ENCODE assay signal across 9 cellular contexts in genomic region chr3:190424478-190425439, GRCh38. TPM values are rescaled to one million over a fixed set of nuclear protein-coding genes. Genes with fewer than 3 reads are reported as not detected.
DNase-seq lines count a peak whose midpoint lies in the region; ATAC-seq and TF ChIP-seq lines count a peak whose summit lies in the region.
"Had no signal": no experiment of that assay in that cellular context is flagged by ENCODE, and none has a peak within 500 bp of the region (broad histone marks: within the 10 kb centered on the region; RNA-seq: fewer than 3 reads in every experiment).

No MANE protein-coding gene starts in this region.

- H3K4me3 ChIP-seq in Panc1 (ENCODE audit: low read depth in 2 of 2, low read length in 2 of 2), result peak overlapping the region; percentile 21 to 22

- H3K27me3 Mint-ChIP-seq in IgD-negative memory B cell (peaks cover 6% of the 10 kb centered on the region), glutamatergic neuron (ENCODE audit: unreplicated experiment) (no peaks in the 10 kb centered on the region)

- DNase-seq in GF-D8 (lab: John Stamatoyannopoulos, UW), result peak; percentile 46
- peak; percentile 93 for DNase-seq in Panc1 (ENCODE audit: low read depth, low spot score)
- DNase-seq in activated naive CD4-positive, alpha-beta T cell treated with anti-CD3 and anti-CD28 coated beads, Interleukin-2, amount 50 U/mL, for 72 hours (ENCODE audit: low spot score in 2 of 2), result peak in 1 of 2 donors; percentile 44
- DNase-seq in glutamatergic neuron, result peak; percentile 32
- DNase-seq in retina, result peak; percentile 61
- DNase-seq in NCI-H128 (lab: John Stamatoyannopoulos, UW; ENCODE audit: unreplicated experiment), result no peak

- peaks cover 4% of the 10 kb centered on the region; the same call in 1 of the 2 replicates for H3K4me1 ChIP-seq in Panc1 (ENCODE audit: control insufficient read depth, insufficient read depth, low read length)

- POLR2A ChIA-PET in Panc1 (lab: Charles Lee), result interaction anchor here (0.7 kb wide), 1 partner anchor 32 kb away, joined by 5 read pairs; no protein-coding TSS in a partner anchor

- H3K4me1 Mint-ChIP-seq in IgD-negative memory B cell (peaks cover 4 to 9% (median 7%) of the 10 kb centered on the region in 3 donors), glutamatergic neuron (ENCODE audit: low read depth, unreplicated experiment) (no peaks in the 10 kb centered on the region)
- H3K4me1 Mint-ChIP-seq: immature natural killer cell had no signal

- no peaks in the 10 kb centered on the region for H3K36me3 ChIP-seq in Panc1 (ENCODE audit: control insufficient read depth, insufficient read depth, low read length)

- H3K27ac Mint-ChIP-seq in IgD-negative memory B cell, result peak overlapping the region; percentile 51 to 95 (median 85)
- H3K27ac Mint-ChIP-seq in activated naive CD4-positive, alpha-beta T cell treated with anti-CD3 and anti-CD28 coated beads, Interleukin-2, amount 50 U/mL, for 72 hours, result peak overlapping the region; percentile 66 to 82
- no peak overlapping the region for H3K27ac Mint-ChIP-seq in glutamatergic neuron (ENCODE audit: unreplicated experiment)

- H3K27ac ChIP-seq in Panc1 (ENCODE audit: low read length), result no peak overlapping the region

- in situ Hi-C loops in Panc1 (cut with HindIII; ENCODE audit: low pct_unique_long_range_greater_than_20kb, low sequenced_read_pairs), result no loop called here

- H3K4me3 Mint-ChIP-seq in IgD-negative memory B cell, result peak overlapping the region in 3 of 4 donors; percentile 61 to 89 (median 89)
- H3K4me3 Mint-ChIP-seq in glutamatergic neuron (ENCODE audit: unreplicated experiment), result no peak overlapping the region
- H3K4me3 Mint-ChIP-seq: immature natural killer cell had no signal

- BruUV-seq in Panc1 (replicated peaks; lab: Mats Ljungman, UMichigan), result no TSS peak

- H3K27me3 ChIP-seq in Panc1 (ENCODE audit: control insufficient read depth, insufficient read depth, low read length), result no peaks in the 10 kb centered on the region

- H3K36me3 Mint-ChIP-seq in IgD-negative memory B cell (no peaks in the 10 kb centered on the region), glutamatergic neuron (ENCODE audit: unreplicated experiment) (no peaks in the 10 kb centered on the region)
- H3K36me3 Mint-ChIP-seq in activated naive CD4-positive, alpha-beta T cell treated with anti-CD3 and anti-CD28 coated beads, Interleukin-2, amount 50 U/mL, for 72 hours, result no peaks in the 10 kb centered on the region
- H3K36me3 Mint-ChIP-seq: immature natural killer cell had no signal

- no peaks in the 10 kb centered on the region for H3K9me3 ChIP-seq in Panc1 (ENCODE audit: control insufficient read depth, insufficient read depth, low read depth, low read length)

- TF ChIP-seq CTCF in Panc1 (IDR thresholded peaks at IDR 0.05) (peak; percentile 82), glutamatergic neuron (IDR thresholded peaks at IDR 0.05; ENCODE audit: partially characterized antibody, unreplicated experiment) (peak; percentile 81)

- intact Hi-C loops in Panc1 (cut with micrococcal nuclease; ENCODE audit: unreplicated experiment), result loop anchor here (5.0 kb wide), 3 partner anchors 102 to 462 kb away; partner anchors contain the start of gene CLDN1

- CTCF ChIA-PET in Panc1 (lab: Charles Lee), result interaction anchor here (0.6 to 1.6 kb wide), 14 partner anchors 38 to 718 kb away, joined by 3 to 9 read pairs (median 4); partner anchors contain the start of gene CLDN1

- H3K9me3 Mint-ChIP-seq in IgD-negative memory B cell (no peaks in the 10 kb centered on the region), glutamatergic neuron (ENCODE audit: unreplicated experiment) (peaks cover 2% of the 10 kb centered on the region)
- no peaks in the 10 kb centered on the region for H3K9me3 Mint-ChIP-seq in activated naive CD4-positive, alpha-beta T cell treated with anti-CD3 and anti-CD28 coated beads, Interleukin-2, amount 50 U/mL, for 72 hours
- H3K9me3 Mint-ChIP-seq: immature natural killer cell had no signal

- ATAC-seq in GM21737 (IDR thresholded peaks at IDR 0.05; ENCODE audit: unreplicated experiment) (peak; percentile 57), Panc1 (peak; percentile 96)
- peak; percentile 56 to 77 for ATAC-seq in activated naive CD4-positive, alpha-beta T cell treated with anti-CD3 and anti-CD28 coated beads, Interleukin-2, amount 50 U/mL, for 72 hours

RNA-seq across cellular contexts. Expression of gene TMEM207, which starts 24.9 kb away (rescaled TPM):
- not detected for polyA plus RNA-seq in IgD-negative memory B cell
- total RNA-seq in Panc1 (2021; ENCODE audit: unreplicated experiment) (not detected), glutamatergic neuron (ENCODE audit: unreplicated experiment) (not detected)
- not detected for polyA plus RNA-seq in Panc1 (2012; ENCODE audit: insufficient read length)
- total RNA-seq in activated naive CD4-positive, alpha-beta T cell treated with anti-CD3 and anti-CD28 coated beads, Interleukin-2, amount 50 U/mL, for 72 hours, result not detected
- polyA plus RNA-seq: immature natural killer cell had no signal

RNA-seq across cellular contexts. Expression of gene CLDN16, which starts 36.8 kb away (rescaled TPM):
- not detected for polyA plus RNA-seq in IgD-negative memory B cell
- total RNA-seq in Panc1 (2021; ENCODE audit: unreplicated experiment) (not detected), glutamatergic neuron (ENCODE audit: unreplicated experiment) (not detected)
- polyA plus RNA-seq in Panc1 (2012; ENCODE audit: insufficient read length), result not detected
- not detected for total RNA-seq in activated naive CD4-positive, alpha-beta T cell treated with anti-CD3 and anti-CD28 coated beads, Interleukin-2, amount 50 U/mL, for 72 hours
- polyA plus RNA-seq: immature natural killer cell had no signal
